Comparison of ENCODE assay signal across 8 cellular contexts in genomic region chr1:39788758-39789570, GRCh38. TPM values are rescaled to one million over a fixed set of nuclear protein-coding genes. Genes with fewer than 3 reads are reported as not detected.
DNase-seq lines count a peak whose midpoint lies in the region; ATAC-seq and TF ChIP-seq lines count a peak whose summit lies in the region.

TSS of gene BMP8B (minus strand) at chr1:39788865. CDS start at chr1:39788485, 380 bp downstream.

- H3K27ac ChIP-seq in mammary epithelial cell (ENCODE audit: insufficient read depth, low read depth, low read length) (no peak within 1 kb of the TSS), left lung (peak within 1 kb of the TSS in 1 of 2 donors; percentile 50)

- H3K4me1 ChIP-seq in mammary epithelial cell (ENCODE audit: insufficient read depth, low read length) (peaks cover 10% of the 10 kb centered on the region), left lung (peaks cover 3 to 16% of the 10 kb centered on the region in 2 donors)

- TF ChIP-seq CTCF in mammary epithelial cell (conservative IDR thresholded peaks at IDR 0.05 in 1 of 2, IDR thresholded peaks at IDR 0.05 in 1 of 2; ENCODE audit: extremely low read depth in 1 of 2, insufficient read depth in 1 of 2, low read depth in 1 of 2, low read length in 2 of 2), result no peak
- no peak for TF ChIP-seq CTCF in left lung (IDR thresholded peaks at IDR 0.05)

- H3K4me3 ChIP-seq in mammary epithelial cell (replicated peaks in 1 of 3; ENCODE audit: insufficient read depth in 1 of 3, low read depth in 2 of 3, low read length in 3 of 3), result peak within 1 kb of the TSS in 2 of 3 experiments; percentile 45
- peak within 1 kb of the TSS; percentile 34 to 62 for H3K4me3 ChIP-seq in left lung

- CTCF ChIA-PET in mammary epithelial cell (lab: Charles Lee; ENCODE audit: low non-redundant PET), result no interaction called here

- H3K27me3 ChIP-seq in mammary epithelial cell (ENCODE audit: insufficient read depth, low read length), result peaks cover 10% of the 10 kb centered on the region
- H3K27me3 ChIP-seq in left lung, result peaks cover 18 to 39% of the 10 kb centered on the region in 2 donors

- peak within 1 kb of the TSS; percentile 92 for H3K4me2 ChIP-seq in mammary epithelial cell (ENCODE audit: insufficient read depth, low read depth, low read length)

- in situ Hi-C loops in mammary epithelial cell (cut with MboI; ENCODE audit: low sequenced_read_pairs in 2 of 2), result no loop called here

- WGBS in mammary epithelial cell (ENCODE audit: low coverage, missing lambda C conversion rate), result 59% methylated on average over 2 of the region's 91 CpGs

- ATAC-seq in GM21526 (IDR thresholded peaks at IDR 0.05; ENCODE audit: low FRiP score, unreplicated experiment) (peak; percentile 60), left lung (peak; percentile 96), GM21717 (IDR thresholded peaks at IDR 0.05; ENCODE audit: unreplicated experiment) (no peak)

- H4K20me1 ChIP-seq in mammary epithelial cell (ENCODE audit: insufficient read depth, low read length), result no peaks in the 10 kb centered on the region

- dilution Hi-C loops in mammary epithelial cell (cut with HindIII; ENCODE audit: low sequenced_read_pairs), result no loop called here

- intact Hi-C loops in mammary epithelial cell (cut with micrococcal nuclease) (no loop called here), left lung (cut with DNase I) (no loop called here)

- H3K36me3 ChIP-seq in mammary epithelial cell (ENCODE audit: insufficient read depth, low read length) (no peaks in the 10 kb centered on the region), left lung (no peaks in the 10 kb centered on the region)

- DNase-seq in D341Med (ENCODE audit: low spot score) (peak; percentile 63), NCI-H128 (lab: John Stamatoyannopoulos, UW; ENCODE audit: unreplicated experiment) (peak; percentile 18), T-helper 9 cell (peak; percentile 31), mammary epithelial cell (peak; percentile 21), left lung (peak; percentile 79 to 93)
- peak; percentile 39 for DNase-seq in stimulated activated CD4-positive, alpha-beta T cell treated with anti-CD3 and anti-CD28 coated beads, Interleukin-4, amount 100 ng/mL, for 1 hour

- no TSS peak for BruUV-seq in mammary epithelial cell (replicated peaks; lab: Mats Ljungman, UMichigan)

- H3K9me3 ChIP-seq in mammary epithelial cell (replicated peaks; ENCODE audit: insufficient read depth, low read length) (no peaks in the 10 kb centered on the region), left lung (no peaks in the 10 kb centered on the region)

- H3K79me2 ChIP-seq in mammary epithelial cell (ENCODE audit: insufficient read depth, low read length), result no peaks in the 10 kb centered on the region

- peak within 1 kb of the TSS; percentile 86 for H2AFZ ChIP-seq in mammary epithelial cell (ENCODE audit: low read depth, low read length)

- H3K9ac ChIP-seq in mammary epithelial cell (ENCODE audit: insufficient read depth, low read length), result no peak within 1 kb of the TSS

RNA-seq across cellular contexts. Expression of gene BMP8B, which starts in this region (rescaled TPM):
- total RNA-seq in mammary epithelial cell (not detected), left lung (1 to 10 TPM; 2.1 to 2.8 TPM)
- 0.06 TPM for polyA plus RNA-seq in mammary epithelial cell
- not detected for polyA minus RNA-seq in mammary epithelial cell

Comparison
In these comparisons a context has a peak if more than half of its experiments do, and no peak if none do; other contexts are left out.
1. Peak in DNase-seq, H3K4me3 ChIP-seq and H3K4me2 ChIP-seq in mammary epithelial cell; RNA of the gene not detected or under 1 TPM.
2. DNase-seq: peak in every context shown above with its lines; median percentile 86 in left lung; 63 in D341Med; 39 in stimulated activated CD4-positive, alpha-beta T cell treated with anti-CD3 and anti-CD28 coated beads, Interleukin-4, amount 100 ng/mL, for 1 hour; 31 in T-helper 9 cell; 21 in mammary epithelial cell; 18 in NCI-H128.